In the genomic region with DNA sequence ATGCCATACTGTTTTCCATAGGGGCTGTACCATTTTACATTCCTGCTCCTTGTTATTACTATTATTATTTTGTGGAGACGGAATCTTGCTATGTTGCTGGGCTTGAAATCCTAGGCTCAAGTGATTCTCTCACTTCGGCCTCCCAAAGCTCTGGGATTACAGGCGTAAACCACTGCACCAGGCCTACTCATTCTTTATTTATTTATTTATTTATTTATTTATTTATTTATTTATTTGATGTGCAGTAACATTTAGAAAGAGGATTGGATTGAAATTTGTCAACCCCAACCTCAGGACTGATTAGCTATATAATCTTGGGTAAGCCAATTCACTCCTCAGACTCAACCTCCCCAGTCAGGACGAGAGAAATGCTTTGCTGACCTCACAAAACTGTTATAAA, we compare ENCODE assay signal across 1 cellular context.
TF ChIP-seq lines count a peak whose summit lies in the region.

No MANE protein-coding gene starts in this region.

TF ChIP-seq in HEK293, 187 proteins besides CTCF, POLR2A, EP300 and RAD21 (continued from another document):
- TF ChIP-seq, protein P1, sequence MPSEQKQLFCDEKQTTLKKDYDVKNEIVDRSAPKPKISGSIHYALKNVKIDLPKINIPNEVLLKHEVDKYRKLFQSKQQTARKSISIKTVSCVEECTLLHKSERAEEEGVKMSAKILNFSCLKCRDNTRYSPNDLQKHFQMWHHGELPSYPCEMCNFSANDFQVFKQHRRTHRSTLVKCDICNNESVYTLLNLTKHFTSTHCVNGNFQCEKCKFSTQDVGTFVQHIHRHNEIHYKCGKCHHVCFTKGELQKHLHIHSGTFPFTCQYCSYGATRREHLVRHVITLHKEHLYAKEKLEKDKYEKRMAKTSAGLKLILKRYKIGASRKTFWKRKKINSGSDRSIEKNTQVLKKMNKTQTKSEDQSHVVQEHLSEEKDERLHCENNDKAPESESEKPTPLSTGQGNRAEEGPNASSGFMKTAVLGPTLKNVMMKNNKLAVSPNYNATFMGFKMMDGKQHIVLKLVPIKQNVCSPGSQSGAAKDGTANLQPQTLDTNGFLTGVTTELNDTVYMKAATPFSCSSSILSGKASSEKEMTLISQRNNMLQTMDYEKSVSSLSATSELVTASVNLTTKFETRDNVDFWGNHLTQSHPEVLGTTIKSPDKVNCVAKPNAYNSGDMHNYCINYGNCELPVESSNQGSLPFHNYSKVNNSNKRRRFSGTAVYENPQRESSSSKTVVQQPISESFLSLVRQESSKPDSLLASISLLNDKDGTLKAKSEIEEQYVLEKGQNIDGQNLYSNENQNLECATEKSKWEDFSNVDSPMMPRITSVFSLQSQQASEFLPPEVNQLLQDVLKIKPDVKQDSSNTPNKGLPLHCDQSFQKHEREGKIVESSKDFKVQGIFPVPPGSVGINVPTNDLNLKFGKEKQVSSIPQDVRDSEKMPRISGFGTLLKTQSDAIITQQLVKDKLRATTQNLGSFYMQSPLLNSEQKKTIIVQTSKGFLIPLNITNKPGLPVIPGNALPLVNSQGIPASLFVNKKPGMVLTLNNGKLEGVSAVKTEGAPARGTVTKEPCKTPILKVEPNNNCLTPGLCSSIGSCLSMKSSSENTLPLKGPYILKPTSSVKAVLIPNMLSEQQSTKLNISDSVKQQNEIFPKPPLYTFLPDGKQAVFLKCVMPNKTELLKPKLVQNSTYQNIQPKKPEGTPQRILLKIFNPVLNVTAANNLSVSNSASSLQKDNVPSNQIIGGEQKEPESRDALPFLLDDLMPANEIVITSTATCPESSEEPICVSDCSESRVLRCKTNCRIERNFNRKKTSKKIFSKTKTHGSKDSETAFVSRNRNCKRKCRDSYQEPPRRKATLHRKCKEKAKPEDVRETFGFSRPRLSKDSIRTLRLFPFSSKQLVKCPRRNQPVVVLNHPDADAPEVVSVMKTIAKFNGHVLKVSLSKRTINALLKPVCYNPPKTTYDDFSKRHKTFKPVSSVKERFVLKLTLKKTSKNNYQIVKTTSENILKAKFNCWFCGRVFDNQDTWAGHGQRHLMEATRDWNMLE (tag by site-specific recombination; conservative IDR thresholded peaks at IDR 0.05; ENCODE audit: low read depth): peak; percentile 94
- no peak for TF ChIP-seq GLI4 (tag by site-specific recombination; IDR thresholded peaks at IDR 0.05)
- TF ChIP-seq ZNF560 (tag by site-specific recombination; IDR thresholded peaks at IDR 0.05; ENCODE audit: borderline replicate concordance): peak; percentile 68; the same call in 1 of the 2 replicates
- no peak for TF ChIP-seq ZNF221 (tag by site-specific recombination; IDR thresholded peaks at IDR 0.05; ENCODE audit: borderline replicate concordance)
- TF ChIP-seq REPIN1 (tag by site-specific recombination; IDR thresholded peaks at IDR 0.05; ENCODE audit: low read depth): no peak
- peak; percentile 71; the same call in 1 of the 2 replicates for TF ChIP-seq GLI2 (tag by site-specific recombination; IDR thresholded peaks at IDR 0.05; ENCODE audit: borderline replicate concordance, low read depth)
- no peak for TF ChIP-seq ZFP41 (tag by site-specific recombination; IDR thresholded peaks at IDR 0.05; ENCODE audit: borderline replicate concordance)
- no peak for TF ChIP-seq ZNF350 (tag by site-specific recombination; IDR thresholded peaks at IDR 0.05)
- TF ChIP-seq, protein P2, sequence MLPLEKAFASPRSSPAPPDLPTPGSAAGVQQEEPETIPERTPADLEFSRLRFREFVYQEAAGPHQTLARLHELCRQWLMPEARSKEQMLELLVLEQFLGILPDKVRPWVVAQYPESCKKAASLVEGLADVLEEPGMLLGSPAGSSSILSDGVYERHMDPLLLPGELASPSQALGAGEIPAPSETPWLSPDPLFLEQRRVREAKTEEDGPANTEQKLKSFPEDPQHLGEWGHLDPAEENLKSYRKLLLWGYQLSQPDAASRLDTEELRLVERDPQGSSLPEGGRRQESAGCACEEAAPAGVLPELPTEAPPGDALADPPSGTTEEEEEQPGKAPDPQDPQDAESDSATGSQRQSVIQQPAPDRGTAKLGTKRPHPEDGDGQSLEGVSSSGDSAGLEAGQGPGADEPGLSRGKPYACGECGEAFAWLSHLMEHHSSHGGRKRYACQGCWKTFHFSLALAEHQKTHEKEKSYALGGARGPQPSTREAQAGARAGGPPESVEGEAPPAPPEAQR (tag by site-specific recombination; IDR thresholded peaks at IDR 0.05): no peak
- TF ChIP-seq, protein P3, sequence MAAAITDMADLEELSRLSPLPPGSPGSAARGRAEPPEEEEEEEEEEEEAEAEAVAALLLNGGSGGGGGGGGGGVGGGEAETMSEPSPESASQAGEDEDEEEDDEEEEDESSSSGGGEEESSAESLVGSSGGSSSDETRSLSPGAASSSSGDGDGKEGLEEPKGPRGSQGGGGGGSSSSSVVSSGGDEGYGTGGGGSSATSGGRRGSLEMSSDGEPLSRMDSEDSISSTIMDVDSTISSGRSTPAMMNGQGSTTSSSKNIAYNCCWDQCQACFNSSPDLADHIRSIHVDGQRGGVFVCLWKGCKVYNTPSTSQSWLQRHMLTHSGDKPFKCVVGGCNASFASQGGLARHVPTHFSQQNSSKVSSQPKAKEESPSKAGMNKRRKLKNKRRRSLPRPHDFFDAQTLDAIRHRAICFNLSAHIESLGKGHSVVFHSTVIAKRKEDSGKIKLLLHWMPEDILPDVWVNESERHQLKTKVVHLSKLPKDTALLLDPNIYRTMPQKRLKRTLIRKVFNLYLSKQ (tag by site-specific recombination; IDR thresholded peaks at IDR 0.05; ENCODE audit: borderline replicate concordance): peak; percentile 87; the same call in 1 of the 2 replicates
- TF ChIP-seq, protein P4, sequence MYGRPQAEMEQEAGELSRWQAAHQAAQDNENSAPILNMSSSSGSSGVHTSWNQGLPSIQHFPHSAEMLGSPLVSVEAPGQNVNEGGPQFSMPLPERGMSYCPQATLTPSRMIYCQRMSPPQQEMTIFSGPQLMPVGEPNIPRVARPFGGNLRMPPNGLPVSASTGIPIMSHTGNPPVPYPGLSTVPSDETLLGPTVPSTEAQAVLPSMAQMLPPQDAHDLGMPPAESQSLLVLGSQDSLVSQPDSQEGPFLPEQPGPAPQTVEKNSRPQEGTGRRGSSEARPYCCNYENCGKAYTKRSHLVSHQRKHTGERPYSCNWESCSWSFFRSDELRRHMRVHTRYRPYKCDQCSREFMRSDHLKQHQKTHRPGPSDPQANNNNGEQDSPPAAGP (tag by site-specific recombination; IDR thresholded peaks at IDR 0.05): no peak
- peak; percentile 89 for TF ChIP-seq ZNF140 (tag by site-specific recombination; IDR thresholded peaks at IDR 0.05)
- no peak for TF ChIP-seq ZNF76 (tag by site-specific recombination; IDR thresholded peaks at IDR 0.05; ENCODE audit: borderline replicate concordance, low read depth)
- TF ChIP-seq KLF10 (tag by site-specific recombination; IDR thresholded peaks at IDR 0.05): no peak
- 0 out of 2 replicates have a peak, but pooled peaks have one; percentile 79 for TF ChIP-seq ZNF19 (tag by site-specific recombination; IDR thresholded peaks at IDR 0.05; ENCODE audit: low read depth)
- TF ChIP-seq ZNF211 (tag by site-specific recombination; IDR thresholded peaks at IDR 0.05; ENCODE audit: low read depth): no peak
- TF ChIP-seq ZSCAN23 (tag by site-specific recombination; IDR thresholded peaks at IDR 0.05): no peak
- TF ChIP-seq SP2 (tag by site-specific recombination; IDR thresholded peaks at IDR 0.05): no peak
- no peak for TF ChIP-seq ZBTB20 (tag by site-specific recombination; IDR thresholded peaks at IDR 0.05)
- TF ChIP-seq ZNF23 (tag by site-specific recombination; IDR thresholded peaks at IDR 0.05; ENCODE audit: borderline replicate concordance): no peak
- TF ChIP-seq, protein P5, sequence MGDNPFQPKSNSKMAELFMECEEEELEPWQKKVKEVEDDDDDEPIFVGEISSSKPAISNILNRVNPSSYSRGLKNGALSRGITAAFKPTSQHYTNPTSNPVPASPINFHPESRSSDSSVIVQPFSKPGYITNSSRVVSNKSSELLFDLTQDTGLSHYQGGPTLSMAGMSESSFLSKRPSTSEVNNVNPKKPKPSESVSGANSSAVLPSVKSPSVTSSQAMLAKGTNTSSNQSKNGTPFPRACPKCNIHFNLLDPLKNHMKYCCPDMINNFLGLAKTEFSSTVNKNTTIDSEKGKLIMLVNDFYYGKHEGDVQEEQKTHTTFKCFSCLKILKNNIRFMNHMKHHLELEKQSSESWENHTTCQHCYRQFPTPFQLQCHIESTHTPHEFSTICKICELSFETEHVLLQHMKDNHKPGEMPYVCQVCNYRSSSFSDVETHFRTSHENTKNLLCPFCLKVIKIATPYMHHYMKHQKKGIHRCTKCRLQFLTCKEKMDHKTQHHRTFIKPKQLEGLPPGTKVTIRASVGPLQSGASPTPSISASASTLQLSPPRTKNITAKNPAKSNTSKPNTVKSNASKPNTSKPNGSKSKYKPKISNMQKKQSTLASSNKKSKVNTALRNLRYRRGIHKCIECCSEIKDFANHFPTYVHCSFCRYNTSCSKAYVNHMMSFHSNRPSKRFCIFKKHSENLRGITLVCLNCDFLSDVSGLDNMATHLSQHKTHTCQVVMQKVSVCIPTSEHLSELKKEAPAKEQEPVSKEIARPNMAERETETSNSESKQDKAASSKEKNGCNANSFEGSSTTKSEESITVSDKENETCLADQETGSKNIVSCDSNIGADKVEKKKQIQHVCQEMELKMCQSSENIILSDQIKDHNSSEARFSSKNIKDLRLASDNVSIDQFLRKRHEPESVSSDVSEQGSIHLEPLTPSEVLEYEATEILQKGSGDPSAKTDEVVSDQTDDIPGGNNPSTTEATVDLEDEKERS (tag by site-specific recombination; IDR thresholded peaks at IDR 0.05): no peak
TF ChIP-seq in HEK293: peak in this region for 40.
